In the genomic region with DNA sequence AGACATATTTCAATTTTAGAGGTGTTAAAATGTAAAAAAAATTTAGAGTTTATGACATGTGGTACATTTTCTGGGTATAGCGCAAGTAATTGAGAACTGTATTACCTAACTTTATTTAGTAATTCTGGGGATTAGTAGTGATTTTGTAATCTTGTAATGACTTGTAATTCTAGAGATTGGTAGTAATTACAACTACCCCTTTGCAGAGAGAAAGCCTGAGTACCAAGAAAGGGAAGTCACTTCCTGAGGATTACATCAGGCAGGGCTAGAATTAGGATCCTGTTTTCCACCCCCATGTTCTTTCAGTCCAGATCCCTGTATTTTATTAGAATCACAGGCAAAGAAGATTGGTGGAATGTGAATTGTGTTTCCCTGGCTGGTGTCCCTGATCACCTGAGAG, we compare ENCODE assay signal across 17 cellular contexts.
"Had no signal": no experiment of that assay in that cellular context is flagged by ENCODE, and none has a peak within 500 bp of the region (broad histone marks: within the 10 kb centered on the region; RNA-seq: fewer than 3 reads in every experiment).

No MANE protein-coding gene starts in this region.

- H3K27me3 ChIP-seq: hepatocyte had no signal

- H3K4me1 Mint-ChIP-seq: endodermal cell had no signal

- H3K27ac ChIP-seq: hepatocyte had no signal

- H3K9me3 Mint-ChIP-seq: activated naive CD4-positive, alpha-beta T cell treated with anti-CD3 and anti-CD28 coated beads, Interleukin-2, amount 50 U/mL, for 24 hours; stimulated activated naive CD8-positive, alpha-beta T cell treated with anti-CD3 and anti-CD28 coated beads, Interleukin-15, Interleukin-2, amounts not matched to agents 100 ng/mL and 50 ng/mL, for 24 hours had no signal

- H3K36me3 Mint-ChIP-seq: activated naive CD4-positive, alpha-beta T cell treated with anti-CD3 and anti-CD28 coated beads, Interleukin-2, amount 50 U/mL, for 24 hours; brain; WTC11 had no signal

- H3K4me3 Mint-ChIP-seq: activated CD4-positive, alpha-beta T cell treated with anti-CD3 and anti-CD28 coated beads, Interleukin-2, amount 10 ng/mL, durations not matched to agents 7 days and 5 days; activated naive CD4-positive, alpha-beta T cell treated with anti-CD3 and anti-CD28 coated beads, Interleukin-2, amount 50 U/mL, for 24 hours; brain; endodermal cell; stimulated activated naive CD8-positive, alpha-beta T cell treated with anti-CD3 and anti-CD28 coated beads, Interleukin-15, Interleukin-2, amounts not matched to agents 100 ng/mL and 50 ng/mL, for 24 hours; WTC11 had no signal

- DNase-seq: activated CD4-positive, alpha-beta T cell treated with anti-CD3 and anti-CD28 coated beads, Interleukin-2, amount 10 ng/mL, durations not matched to agents 7 days and 5 days; activated CD8-positive, alpha-beta memory T cell treated with anti-CD3 and anti-CD28 coated beads for 24 hours; activated T-cell treated with anti-CD3 and anti-CD28 coated beads for 4 hours; amygdala; dermis blood vessel endothelial cell; endodermal cell; erythroblast; kidney glomerular epithelial cell; retina; stimulated activated CD4-positive, alpha-beta T cell treated with anti-CD3 and anti-CD28 coated beads, Interleukin-4, amount 100 ng/mL, for 1 hour; stimulated activated CD8-positive, alpha-beta memory T cell treated with anti-CD3 and anti-CD28 coated beads, Interleukin-4, amount 100 ng/mL, for 48 hours; T1000 had no signal

- H3K27me3 Mint-ChIP-seq: activated naive CD4-positive, alpha-beta T cell treated with anti-CD3 and anti-CD28 coated beads, Interleukin-2, amount 50 U/mL, for 24 hours; stimulated activated naive CD8-positive, alpha-beta T cell treated with anti-CD3 and anti-CD28 coated beads, Interleukin-15, Interleukin-2, amounts not matched to agents 100 ng/mL and 50 ng/mL, for 24 hours had no signal

- ATAC-seq: WTC11 had no signal

- H3K27ac Mint-ChIP-seq: activated CD4-positive, alpha-beta T cell treated with anti-CD3 and anti-CD28 coated beads, Interleukin-2, amount 10 ng/mL, durations not matched to agents 7 days and 5 days; activated naive CD4-positive, alpha-beta T cell treated with anti-CD3 and anti-CD28 coated beads, Interleukin-2, amount 50 U/mL, for 24 hours; brain; endodermal cell; stimulated activated naive CD8-positive, alpha-beta T cell treated with anti-CD3 and anti-CD28 coated beads, Interleukin-15, Interleukin-2, amounts not matched to agents 100 ng/mL and 50 ng/mL, for 24 hours; WTC11 had no signal

- H3K4me3 ChIP-seq: hepatocyte had no signal
